In the genomic region with DNA sequence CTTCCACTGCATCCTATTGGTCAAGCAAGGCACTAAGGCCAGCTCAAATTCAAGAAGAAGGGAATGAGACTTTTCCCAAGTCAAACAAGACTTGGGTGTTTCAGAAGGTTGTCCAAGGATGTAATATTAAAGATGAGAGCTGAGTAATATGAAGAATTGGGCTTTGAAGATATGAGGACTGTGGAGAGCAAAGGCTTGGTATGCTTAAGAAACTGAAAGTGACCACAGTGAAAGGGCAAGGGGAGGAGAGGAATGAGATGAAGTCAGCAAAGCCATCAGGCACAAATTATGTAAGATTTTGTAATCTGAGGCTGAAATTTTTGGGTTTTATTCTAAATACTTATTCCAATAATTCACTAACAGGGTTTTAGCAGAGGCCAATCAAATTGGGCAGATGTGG, we compare ENCODE assay signal across 19 cellular contexts. TPM values are rescaled to one million over a fixed set of nuclear protein-coding genes. Genes with fewer than 3 reads are reported as not detected.
DNase-seq lines count a peak whose midpoint lies in the region; ATAC-seq and TF ChIP-seq lines count a peak whose summit lies in the region.
"Had no signal": no experiment of that assay in that cellular context is flagged by ENCODE, and none has a peak within 500 bp of the region (broad histone marks: within the 10 kb centered on the region; RNA-seq: fewer than 3 reads in every experiment).

No MANE protein-coding gene starts in this region.

- no peaks in the 10 kb centered on the region for H3K36me3 ChIP-seq in colonic mucosa
- H3K36me3 ChIP-seq: spleen had no signal

- TF ChIP-seq CTCF in colonic mucosa (IDR thresholded peaks at IDR 0.05): no peak

- no peaks in the 10 kb centered on the region for H3K4me1 Mint-ChIP-seq in activated naive CD8-positive, alpha-beta T cell treated with anti-CD3 and anti-CD28 coated beads, Interleukin-2, amount 50 U/mL, for 24 hours
- H3K4me1 Mint-ChIP-seq in activated naive CD8-positive, alpha-beta T cell treated with anti-CD3 and anti-CD28 coated beads for 36 hours: no peaks in the 10 kb centered on the region
- no peaks in the 10 kb centered on the region for H3K4me1 Mint-ChIP-seq in stimulated activated naive CD8-positive, alpha-beta T cell treated with anti-CD3 and anti-CD28 coated beads, Interleukin-15, amount 100 ng/mL, for 72 hours
- H3K4me1 Mint-ChIP-seq: activated CD4-positive, alpha-beta memory T cell treated with anti-CD3 and anti-CD28 coated beads, Interleukin-2, amount 10 ng/mL, durations not matched to agents 7 days and 5 days had no signal

- H3K9ac ChIP-seq in colonic mucosa (ENCODE audit: low read depth in 2 of 2, low read length in 2 of 2): no peak overlapping the region

- intact Hi-C loops in colonic mucosa (cut with DNase I): no loop called here

- no peaks in the 10 kb centered on the region for H3K4me1 ChIP-seq in colonic mucosa
- H3K4me1 ChIP-seq: spleen had no signal

- H3K9me3 ChIP-seq in colonic mucosa: no peaks in the 10 kb centered on the region

- no peaks in the 10 kb centered on the region for H3K36me3 Mint-ChIP-seq in activated naive CD8-positive, alpha-beta T cell treated with anti-CD3 and anti-CD28 coated beads, Interleukin-2, amount 50 U/mL, for 24 hours (ENCODE audit: low read depth)
- no peaks in the 10 kb centered on the region for H3K36me3 Mint-ChIP-seq in activated naive CD8-positive, alpha-beta T cell treated with anti-CD3 and anti-CD28 coated beads for 36 hours

- peak; percentile 54 for ATAC-seq in activated naive CD8-positive, alpha-beta T cell treated with anti-CD3 and anti-CD28 coated beads, Interleukin-2, amount 50 U/mL, for 24 hours
- ATAC-seq in HG02623 (IDR thresholded peaks at IDR 0.05; ENCODE audit: unreplicated experiment) (peak; percentile 57), HG03432 (IDR thresholded peaks at IDR 0.05; ENCODE audit: unreplicated experiment) (peak; percentile 95)
- ATAC-seq in stimulated activated naive CD8-positive, alpha-beta T cell treated with anti-CD3 and anti-CD28 coated beads, Interleukin-15, amount 100 ng/mL, for 72 hours: peak; percentile 96

- H3K27ac Mint-ChIP-seq in activated naive CD8-positive, alpha-beta T cell treated with anti-CD3 and anti-CD28 coated beads, Interleukin-2, amount 50 U/mL, for 24 hours: no peak overlapping the region
- H3K27ac Mint-ChIP-seq in activated naive CD8-positive, alpha-beta T cell treated with anti-CD3 and anti-CD28 coated beads for 36 hours: no peak overlapping the region
- no peak overlapping the region for H3K27ac Mint-ChIP-seq in stimulated activated naive CD8-positive, alpha-beta T cell treated with anti-CD3 and anti-CD28 coated beads, Interleukin-15, amount 100 ng/mL, for 72 hours
- H3K27ac Mint-ChIP-seq: activated CD4-positive, alpha-beta memory T cell treated with anti-CD3 and anti-CD28 coated beads, Interleukin-2, amount 10 ng/mL, durations not matched to agents 7 days and 5 days had no signal

- H3K27me3 ChIP-seq in colonic mucosa: no peaks in the 10 kb centered on the region
- H3K27me3 ChIP-seq: spleen had no signal

- peaks cover 16% of the 10 kb centered on the region for H3K27me3 Mint-ChIP-seq in activated naive CD8-positive, alpha-beta T cell treated with anti-CD3 and anti-CD28 coated beads, Interleukin-2, amount 50 U/mL, for 24 hours
- H3K27me3 Mint-ChIP-seq in activated naive CD8-positive, alpha-beta T cell treated with anti-CD3 and anti-CD28 coated beads for 36 hours: peaks cover 26% of the 10 kb centered on the region
- peaks cover 14% of the 10 kb centered on the region for H3K27me3 Mint-ChIP-seq in stimulated activated naive CD8-positive, alpha-beta T cell treated with anti-CD3 and anti-CD28 coated beads, Interleukin-15, amount 100 ng/mL, for 72 hours

- DNase-seq in activated naive CD8-positive, alpha-beta T cell treated with anti-CD3 and anti-CD28 coated beads, Interleukin-2, amount 50 U/mL, for 24 hours: no peak
- no peak for DNase-seq in activated naive CD8-positive, alpha-beta T cell treated with anti-CD3 and anti-CD28 coated beads for 36 hours
- DNase-seq in stimulated activated naive CD8-positive, alpha-beta T cell treated with anti-CD3 and anti-CD28 coated beads, Interleukin-15, amount 100 ng/mL, for 72 hours: peak in 1 of 2 donors; percentile 11
- no peak for DNase-seq in NCI-H187 treated with DMSO at 0.1 percent for 48 hours (lab: John Stamatoyannopoulos, UW)
- DNase-seq in substantia nigra (lab: John Stamatoyannopoulos, UW): no peak
- DNase-seq in colonic mucosa: no peak
- DNase-seq: activated CD4-positive, alpha-beta memory T cell treated with anti-CD3 and anti-CD28 coated beads, Interleukin-2, amount 10 ng/mL, durations not matched to agents 7 days and 5 days; COR-L47; erythroblast; mammary epithelial cell; NCI-H1048; NCI-H510A treated with DMSO at 0.1 percent for 48 hours; nucleus accumbens; spleen had no signal

- no peak overlapping the region for H3K4me3 ChIP-seq in colonic mucosa
- H3K4me3 ChIP-seq: spleen had no signal

- H3K9me3 Mint-ChIP-seq in activated naive CD8-positive, alpha-beta T cell treated with anti-CD3 and anti-CD28 coated beads, Interleukin-2, amount 50 U/mL, for 24 hours: no peaks in the 10 kb centered on the region
- no peaks in the 10 kb centered on the region for H3K9me3 Mint-ChIP-seq in activated naive CD8-positive, alpha-beta T cell treated with anti-CD3 and anti-CD28 coated beads for 36 hours
- H3K9me3 Mint-ChIP-seq in stimulated activated naive CD8-positive, alpha-beta T cell treated with anti-CD3 and anti-CD28 coated beads, Interleukin-15, amount 100 ng/mL, for 72 hours: no peaks in the 10 kb centered on the region
- H3K9me3 Mint-ChIP-seq: activated CD4-positive, alpha-beta memory T cell treated with anti-CD3 and anti-CD28 coated beads, Interleukin-2, amount 10 ng/mL, durations not matched to agents 7 days and 5 days had no signal

- H3K27ac ChIP-seq in substantia nigra (ENCODE audit: low read depth, low read length, poor library complexity, severe bottlenecking) (no peak overlapping the region), colonic mucosa (no peak overlapping the region)
- H3K27ac ChIP-seq: spleen had no signal

- no peak overlapping the region for H3K4me3 Mint-ChIP-seq in activated naive CD8-positive, alpha-beta T cell treated with anti-CD3 and anti-CD28 coated beads, Interleukin-2, amount 50 U/mL, for 24 hours
- H3K4me3 Mint-ChIP-seq in activated naive CD8-positive, alpha-beta T cell treated with anti-CD3 and anti-CD28 coated beads for 36 hours: no peak overlapping the region
- H3K4me3 Mint-ChIP-seq in stimulated activated naive CD8-positive, alpha-beta T cell treated with anti-CD3 and anti-CD28 coated beads, Interleukin-15, amount 100 ng/mL, for 72 hours: no peak overlapping the region
- H3K4me3 Mint-ChIP-seq: activated CD4-positive, alpha-beta memory T cell treated with anti-CD3 and anti-CD28 coated beads, Interleukin-2, amount 10 ng/mL, durations not matched to agents 7 days and 5 days had no signal

RNA-seq across cellular contexts. Expression of gene NPY, which starts 38.6 kb away (rescaled TPM):
- not detected for total RNA-seq in activated naive CD8-positive, alpha-beta T cell treated with anti-CD3 and anti-CD28 coated beads for 36 hours
- not detected for total RNA-seq in colonic mucosa
- total RNA-seq: A172; activated CD4-positive, alpha-beta memory T cell treated with anti-CD3 and anti-CD28 coated beads, Interleukin-2, amount 10 ng/mL, durations not matched to agents 7 days and 5 days; mammary epithelial cell; RPMI7951; spleen; ureter had no signal
